ENCODE assay signal across 1 cellular context in the genomic region with DNA sequence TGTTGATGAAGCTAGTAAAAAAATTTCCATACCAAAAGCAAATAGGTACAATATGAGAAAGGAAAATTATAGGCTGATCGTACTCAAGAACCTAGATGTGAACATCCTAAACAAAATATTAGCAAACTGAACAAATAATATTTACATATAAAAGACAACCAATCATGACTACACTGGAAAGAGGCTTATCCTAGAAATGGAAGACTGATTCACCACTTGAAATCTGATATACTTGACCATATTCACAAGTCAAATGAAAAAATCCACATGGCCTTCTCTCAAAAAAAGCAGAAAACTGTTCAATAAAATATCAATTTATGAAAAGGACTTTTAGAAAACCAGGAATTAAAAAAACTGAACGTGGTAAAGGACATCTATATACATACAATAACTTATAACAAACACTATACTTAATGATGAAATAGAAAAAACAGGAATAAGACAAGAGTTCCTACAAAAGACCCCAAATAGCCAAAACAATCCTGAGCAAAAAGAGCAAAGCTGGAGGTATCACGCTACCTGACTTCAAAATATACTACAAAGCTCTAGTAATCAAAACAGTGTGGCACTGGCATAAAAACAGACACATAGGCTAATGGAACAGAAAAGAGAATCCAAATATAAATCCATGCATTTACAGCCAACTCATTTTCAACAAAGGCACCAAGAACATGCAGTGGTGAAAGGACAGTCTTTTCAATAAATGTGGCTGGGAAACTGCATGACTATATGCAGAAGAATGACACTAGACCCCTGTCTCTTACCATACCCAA.
TF ChIP-seq lines count a peak whose summit lies in the region.

No MANE protein-coding gene starts in this region.

TF ChIP-seq in SK-N-SH treated with all-trans-retinoic acid at 6 μM for 48 hours, 23 proteins besides CTCF, POLR2A, EP300 and RAD21 (continued from another document):
- TF ChIP-seq CSRNP3 (CRISPR knock-in tag; IDR thresholded peaks at IDR 0.05) = no peak
- no peak for TF ChIP-seq GLIS3 (CRISPR knock-in tag; IDR thresholded peaks at IDR 0.05)
TF ChIP-seq in SK-N-SH treated with all-trans-retinoic acid at 6 μM for 48 hours: peak in this region for 2.
